Comparison of ENCODE assay signal across 7 cellular contexts in genomic region chr7:23598321-23598720, GRCh38. TPM values are rescaled to one million over a fixed set of nuclear protein-coding genes. Genes with fewer than 3 reads are reported as not detected.
DNase-seq lines count a peak whose midpoint lies in the region; ATAC-seq and TF ChIP-seq lines count a peak whose summit lies in the region.

No MANE protein-coding gene starts in this region.

- no peak overlapping the region for H3K27ac ChIP-seq in H9 (ENCODE audit: insufficient read length, low read depth, low read length)
- no peak overlapping the region for H3K27ac ChIP-seq in RWPE2 (ENCODE audit: poor library complexity, severe bottlenecking)

- H4K8ac ChIP-seq in H9 (replicated peaks; ENCODE audit: insufficient read length, low read depth, low read length): no peak overlapping the region

- H3K27ac Mint-ChIP-seq in H9: no peak overlapping the region

- H3K36me3 Mint-ChIP-seq in H9 (ENCODE audit: insufficient read depth in 1 of 3, low read depth in 3 of 3): peaks cover 0 to 4% (median 2%) of the 10 kb centered on the region in 3 experiments; a peak in 3 of 7 replicates

- no peaks in the 10 kb centered on the region for H3K9me3 ChIP-seq in H9 (ENCODE audit: control insufficient read depth, low read depth, low read length)
- H3K9me3 ChIP-seq in RWPE2 (ENCODE audit: severe bottlenecking): no peaks in the 10 kb centered on the region
- H3K9me3 ChIP-seq in skeletal muscle satellite cell (replicated peaks; ENCODE audit: low read length): no peaks in the 10 kb centered on the region

- peaks cover 14% of the 10 kb centered on the region in 2 experiments for H3K4me1 Mint-ChIP-seq in H9

- no peak overlapping the region for H4K5ac ChIP-seq in H9 (ENCODE audit: insufficient read length, low read depth, low read length)

- H3K9ac ChIP-seq in H9 (ENCODE audit: extremely low read depth, insufficient read length, low read length) (peak overlapping the region; percentile 76), skeletal muscle satellite cell (ENCODE audit: low read depth, low read length) (peak overlapping the region; percentile 81)

- ATAC-seq in RWPE2 (ENCODE audit: low read depth): no peak
- ATAC-seq in HG03025 (IDR thresholded peaks at IDR 0.05; ENCODE audit: low FRiP score, unreplicated experiment): no peak
- ATAC-seq in HG02623 (IDR thresholded peaks at IDR 0.05; ENCODE audit: unreplicated experiment): no peak

- H2BK120ac ChIP-seq in H9 (ENCODE audit: low read depth, low read length, poor library complexity, severe bottlenecking): no peak overlapping the region

- H4K91ac ChIP-seq in H9 (ENCODE audit: insufficient read length, low read depth, low read length): no peak overlapping the region

- WGBS in H9 (ENCODE audit: extremely low coverage, insufficient read length, low lambda C conversion rate): no CpG with 5 or more reads among the region's 4 CpGs

- H3K4me2 ChIP-seq in H9 (ENCODE audit: insufficient read depth, insufficient read length, low read length): peak overlapping the region; percentile 99
- peak overlapping the region; percentile 88 for H3K4me2 ChIP-seq in skeletal muscle satellite cell (ENCODE audit: low read length)

- no peak overlapping the region for H2AK5ac ChIP-seq in H9 (ENCODE audit: insufficient read length, low read length)

- no peak overlapping the region for H3K23ac ChIP-seq in H9 (ENCODE audit: insufficient read length, low read depth, low read length)

- H2BK5ac ChIP-seq in H9 (ENCODE audit: insufficient read length, low read length): no peak overlapping the region

- H2AFZ ChIP-seq in H9 (ENCODE audit: low read length): no peak overlapping the region

- no peak overlapping the region for H3T11ph ChIP-seq in H9 (ENCODE audit: low read length)

- peak overlapping the region; percentile 85 to 87 for H3K4me3 Mint-ChIP-seq in H9

- peaks cover 4% of the 10 kb centered on the region for H3K23me2 ChIP-seq in H9 (ENCODE audit: insufficient read length, low read depth, low read length, poor library complexity, severe bottlenecking)

- H3K27me3 ChIP-seq in H9 (ENCODE audit: insufficient read depth, low read length) (no peaks in the 10 kb centered on the region; the same call in 1 of the 2 replicates), RWPE2 (ENCODE audit: insufficient read depth, poor library complexity, severe bottlenecking) (no peaks in the 10 kb centered on the region), skeletal muscle satellite cell (ENCODE audit: control insufficient read depth, insufficient read depth, low read length) (peaks cover 7% of the 10 kb centered on the region)

- H3K18ac ChIP-seq in H9 (ENCODE audit: insufficient read length, low read depth, low read length): no peak overlapping the region

- H3K9me3 Mint-ChIP-seq in H9: peaks cover 2 to 5% of the 10 kb centered on the region in 2 experiments; a peak in 3 of 5 replicates

- H3K4me1 ChIP-seq in H9 (ENCODE audit: insufficient read depth, low read length) (0 out of 2 replicates have a peak, but pooled peaks cover 2% of the 10 kb centered on the region), RWPE2 (ENCODE audit: insufficient read depth, poor library complexity, severe bottlenecking) (peaks cover 6% of the 10 kb centered on the region), skeletal muscle satellite cell (ENCODE audit: control insufficient read depth, insufficient read depth, low read length) (peaks cover 9% of the 10 kb centered on the region)

- H2BK15ac ChIP-seq in H9 (ENCODE audit: low read depth, low read length): no peak overlapping the region

- no peak overlapping the region for H3K56ac ChIP-seq in H9 (ENCODE audit: insufficient read length, low read depth, low read length)

- TF ChIP-seq CTCF in H9 (conservative IDR thresholded peaks at IDR 0.05) (no peak), RWPE2 (IDR thresholded peaks at IDR 0.05; ENCODE audit: poor library complexity, severe bottlenecking) (no peak), fibroblast of the aortic adventitia (IDR thresholded peaks at IDR 0.05; ENCODE audit: insufficient read depth, low read length) (no peak)

- H3K4ac ChIP-seq in H9 (ENCODE audit: low read depth, low read length): no peak overlapping the region

- H3K4me3 ChIP-seq in RWPE2 (ENCODE audit: severe bottlenecking) (peak overlapping the region; percentile 71), fibroblast of the aortic adventitia (ENCODE audit: low read depth, low read length) (peak overlapping the region; percentile 88), skeletal muscle satellite cell (ENCODE audit: low read length) (peak overlapping the region; percentile 80)

- H2BK12ac ChIP-seq in H9 (ENCODE audit: insufficient read length, low read depth, low read length): no peak overlapping the region

- no peak overlapping the region for H3K14ac ChIP-seq in H9 (ENCODE audit: insufficient read depth, low read length)

- H2BK20ac ChIP-seq in H9 (ENCODE audit: low read depth, low read length, poor library complexity, severe bottlenecking): no peak overlapping the region

- H4K20me1 ChIP-seq in H9 (ENCODE audit: control insufficient read depth, insufficient read depth, insufficient read length): no peaks in the 10 kb centered on the region

- no peak for DNase-seq in H9
- DNase-seq in RWPE2 (ENCODE audit: low spot score): no peak
- no peak for DNase-seq in fibroblast of the aortic adventitia (ENCODE audit: low read depth)
- DNase-seq in activated CD8-positive, alpha-beta memory T cell treated with anti-CD3 and anti-CD28 coated beads, Interleukin-2, amount 50 U/mL, for 48 hours: no peak

- peaks cover 30% of the 10 kb centered on the region for H3K27me3 Mint-ChIP-seq in H9 (ENCODE audit: low read depth)

- no peaks in the 10 kb centered on the region for H3K79me1 ChIP-seq in H9 (ENCODE audit: insufficient read depth, low read depth, low read length, poor library complexity, severe bottlenecking)

- no peaks in the 10 kb centered on the region for H3K79me2 ChIP-seq in H9 (ENCODE audit: insufficient read depth, low read length)

- H3K36me3 ChIP-seq in RWPE2 (ENCODE audit: low read depth) (no peaks in the 10 kb centered on the region), skeletal muscle satellite cell (ENCODE audit: insufficient read depth, low read length) (no peaks in the 10 kb centered on the region)

RNA-seq across cellular contexts. Expression of gene CCDC126, which starts 1.1 kb away (rescaled TPM):
- total RNA-seq in H9 (2021) (2.1 and 4.0 TPM in 2 replicates), fibroblast of the aortic adventitia (ENCODE audit: low replicate concordance) (3.9 and 8.5 TPM in 2 replicates)
- total RNA-seq in skeletal muscle satellite cell (2012; rRNA removed): 5.0 and 5.1 TPM in 2 replicates
